In genomic region chr21:41121785-41122415, GRCh38 we compare ENCODE assay signal across 9 cellular contexts. TPM values are rescaled to one million over a fixed set of nuclear protein-coding genes. Genes with fewer than 3 reads are reported as not detected.
A peak's percentile ranks its signal among the peaks of the same experiment; 100 is the strongest.
DNase-seq lines count a peak whose midpoint lies in the region; ATAC-seq and TF ChIP-seq lines count a peak whose summit lies in the region.
"Had no signal": no experiment of that assay in that cellular context is flagged by ENCODE, and none has a peak within 500 bp of the region (broad histone marks: within the 10 kb centered on the region; RNA-seq: fewer than 3 reads in every experiment).

No MANE protein-coding gene starts in this region.

- POLR2A ChIA-PET in HCT116 (lab: Charles Lee), result no interaction called here

- H3K27me3 Mint-ChIP-seq in CD14-positive monocyte (ENCODE audit: low read depth in 3 of 3), result peaks cover 0 to 6% (median 3%) of the 10 kb centered on the region in 3 donors
- peaks cover 8% of the 10 kb centered on the region for H3K27me3 Mint-ChIP-seq in nephron (ENCODE audit: low read depth)

- BruUV-seq in HCT116 (replicated peaks; lab: Mats Ljungman, UMichigan), result no TSS peak

- H4K20me1 ChIP-seq in HCT116 (ENCODE audit: insufficient read depth), result no peaks in the 10 kb centered on the region

- H3K79me2 ChIP-seq in HCT116 (ENCODE audit: insufficient read depth, low read length), result no peaks in the 10 kb centered on the region

- no peak overlapping the region for H3K4me3 ChIP-seq in HCT116 (replicated peaks in 1 of 2; ENCODE audit: low read depth in 1 of 2, low read length in 2 of 2)
- H3K4me3 ChIP-seq in fibroblast of mammary gland (ENCODE audit: control insufficient read depth, low read depth, low read length), result no peak overlapping the region
- no peak overlapping the region for H3K4me3 ChIP-seq in suprapubic skin

- intact Hi-C loops in CD14-positive monocyte (cut with micrococcal nuclease) (no loop called here), HCT116 (cut with micrococcal nuclease) (loop anchor here (2.0 kb wide), 1 partner anchor 339 kb away; no protein-coding TSS in a partner anchor)

- RAD21 ChIA-PET in HCT116 (lab: Charles Lee; ENCODE audit: low non-redundant PET in 1 of 2, low total read pairs in 2 of 2, uncharacterized antibody in 2 of 2, unreplicated experiment in 2 of 2), result no interaction called here

- H3K4me1 ChIP-seq in HCT116 (ENCODE audit: control insufficient read depth in 1 of 2, insufficient read depth in 2 of 2, low read length in 2 of 2) (peaks cover 0 to 3% of the 10 kb centered on the region in 2 experiments; a peak in 1 of 4 replicates), suprapubic skin (peaks cover 11% of the 10 kb centered on the region)

- H3K27ac Mint-ChIP-seq in CD14-positive monocyte (no peak overlapping the region), nephron (no peak overlapping the region)
- H3K27ac Mint-ChIP-seq: natural killer cell treated with Interleukin-12 subunit alpha and Interleukin-12 subunit beta and Interleukin-15 and Interleukin-18, amount 100 ng/mL, for 72 hours had no signal

- H3K4me1 Mint-ChIP-seq in CD14-positive monocyte (no peaks in the 10 kb centered on the region), nephron (peaks cover 4% of the 10 kb centered on the region)

- H3K36me3 Mint-ChIP-seq in CD14-positive monocyte (no peaks in the 10 kb centered on the region), nephron (ENCODE audit: low read depth) (no peaks in the 10 kb centered on the region)
- H3K36me3 Mint-ChIP-seq: natural killer cell treated with Interleukin-12 subunit alpha and Interleukin-12 subunit beta and Interleukin-15 and Interleukin-18, amount 100 ng/mL, for 72 hours had no signal

- no peaks in the 10 kb centered on the region for H3K9me3 ChIP-seq in HCT116 (ENCODE audit: control insufficient read depth in 1 of 2, insufficient read depth in 1 of 2, low read depth in 1 of 2, low read length in 2 of 2)
- no peaks in the 10 kb centered on the region for H3K9me3 ChIP-seq in suprapubic skin

- H2AFZ ChIP-seq in HCT116 (ENCODE audit: low read depth, low read length, poor library complexity, severe bottlenecking), result no peak overlapping the region

- no peak overlapping the region for H3K9ac ChIP-seq in HCT116 (ENCODE audit: low read length)

- peaks cover 19% of the 10 kb centered on the region; the same call in 1 of the 2 replicates for H3K27me3 ChIP-seq in HCT116 (ENCODE audit: insufficient read depth, low read length)
- peaks cover 9% of the 10 kb centered on the region for H3K27me3 ChIP-seq in suprapubic skin

- DNase-seq in CD14-positive monocyte (ENCODE audit: low spot score) (no peak), HCT116 (ENCODE audit: low read depth, low spot score) (peak; percentile 73), NCI-H526 (lab: John Stamatoyannopoulos, UW) (peak; percentile 73 to 90), fibroblast of mammary gland (ENCODE audit: low read depth) (peak; percentile 73), suprapubic skin (ENCODE audit: low spot score in 2 of 2) (peak in 1 of 2 donors; percentile 90)
- DNase-seq in activated CD8-positive, alpha-beta memory T cell treated with anti-CD3 and anti-CD28 coated beads for 24 hours, result peak; percentile 76

- TF ChIP-seq CTCF in CD14-positive monocyte (IDR thresholded peaks at IDR 0.05) (peak; percentile 72), HCT116 (IDR thresholded peaks at IDR 0.05 in 2 of 3, conservative IDR thresholded peaks at IDR 0.05 in 1 of 3; ENCODE audit: borderline replicate concordance in 1 of 3, insufficient read depth in 1 of 3, low read depth in 2 of 3, low read length in 2 of 3) (peak; percentile 40 to 98 (median 96); a peak in 5 of 6 replicates), fibroblast of mammary gland (conservative IDR thresholded peaks at IDR 0.05; ENCODE audit: control insufficient read depth, insufficient read depth, low read depth, low read length) (peak; percentile 97), nephron (IDR thresholded peaks at IDR 0.05; ENCODE audit: unreplicated experiment in 3 of 3) (peak; percentile 63 to 77 (median 70)), suprapubic skin (IDR thresholded peaks at IDR 0.05) (peak; percentile 62 to 92)

- H3K36me3 ChIP-seq in HCT116 (ENCODE audit: control insufficient read depth in 1 of 2, insufficient read depth in 2 of 2, low read length in 2 of 2), result no peaks in the 10 kb centered on the region
- H3K36me3 ChIP-seq in suprapubic skin, result no peaks in the 10 kb centered on the region

- TF ChIP-seq POLR2A in HCT116 (IDR thresholded peaks at IDR 0.05; ENCODE audit: borderline replicate concordance, extremely low read depth, insufficient read depth, insufficient read length), result no peak
- no peak for TF ChIP-seq POLR2A in suprapubic skin (IDR thresholded peaks at IDR 0.05)

- WGBS in suprapubic skin, result 40% methylated on average over 15 of the region's 19 CpGs

- H3K27ac ChIP-seq in HCT116 (ENCODE audit: low read depth, low read length), result no peak overlapping the region
- no peak overlapping the region for H3K27ac ChIP-seq in suprapubic skin

- no peak overlapping the region for H3K4me2 ChIP-seq in HCT116 (ENCODE audit: low read length)

- ATAC-seq in HCT116, result peak; percentile 98
- ATAC-seq in GM18520 (IDR thresholded peaks at IDR 0.05; ENCODE audit: unreplicated experiment), result no peak

- TF ChIP-seq RAD21 in HCT116 (IDR thresholded peaks at IDR 0.05; ENCODE audit: low read depth), result peak; percentile 75

- H3K4me3 Mint-ChIP-seq in CD14-positive monocyte (no peak overlapping the region), nephron (no peak overlapping the region)
- H3K4me3 Mint-ChIP-seq: natural killer cell treated with Interleukin-12 subunit alpha and Interleukin-12 subunit beta and Interleukin-15 and Interleukin-18, amount 100 ng/mL, for 72 hours had no signal

- no peaks in the 10 kb centered on the region for H3K9me2 ChIP-seq in HCT116 (ENCODE audit: insufficient read depth)

- CTCF ChIA-PET in HCT116 (lab: Charles Lee), result interaction anchor here (2.3 to 4.4 kb wide), 2 partner anchors 13 to 339 kb away, joined by 6 to 33 read pairs; no protein-coding TSS in a partner anchor

- H3K9me3 Mint-ChIP-seq in CD14-positive monocyte (no peaks in the 10 kb centered on the region), nephron (no peaks in the 10 kb centered on the region)
- H3K9me3 Mint-ChIP-seq: natural killer cell treated with Interleukin-12 subunit alpha and Interleukin-12 subunit beta and Interleukin-15 and Interleukin-18, amount 100 ng/mL, for 72 hours had no signal

- TF ChIP-seq EP300 in suprapubic skin (IDR thresholded peaks at IDR 0.05), result no peak

TF ChIP-seq in HCT116, 20 proteins besides CTCF, POLR2A, EP300 and RAD21:
- peak; percentile 33; the same call in 1 of the 2 replicates for TF ChIP-seq MAX (IDR thresholded peaks at IDR 0.05)
- TF ChIP-seq TCF7L2 (IDR thresholded peaks at IDR 0.05; ENCODE audit: borderline replicate concordance, extremely low read depth, insufficient read depth, insufficient read length), result no peak
- TF ChIP-seq CBX3 (IDR thresholded peaks at IDR 0.05; ENCODE audit: low read depth), result no peak

RNA-seq across cellular contexts. Expression of gene BACE2, which starts 46.1 kb away (rescaled TPM):
- under 1 TPM in 1 of 2 donors, not detected in 1; 0.26 TPM for polyA plus RNA-seq in CD14-positive monocyte
- total RNA-seq in HCT116 (2021; ENCODE audit: unreplicated experiment) (23.2 TPM), suprapubic skin (10 to 100 TPM; 23.9 to 59.4 (median 36.6) TPM)
- polyA plus RNA-seq in HCT116 (2012), result 21.8 and 23.6 TPM in 2 replicates
